ENCODE assay signal across 11 cellular contexts in the genomic region with DNA sequence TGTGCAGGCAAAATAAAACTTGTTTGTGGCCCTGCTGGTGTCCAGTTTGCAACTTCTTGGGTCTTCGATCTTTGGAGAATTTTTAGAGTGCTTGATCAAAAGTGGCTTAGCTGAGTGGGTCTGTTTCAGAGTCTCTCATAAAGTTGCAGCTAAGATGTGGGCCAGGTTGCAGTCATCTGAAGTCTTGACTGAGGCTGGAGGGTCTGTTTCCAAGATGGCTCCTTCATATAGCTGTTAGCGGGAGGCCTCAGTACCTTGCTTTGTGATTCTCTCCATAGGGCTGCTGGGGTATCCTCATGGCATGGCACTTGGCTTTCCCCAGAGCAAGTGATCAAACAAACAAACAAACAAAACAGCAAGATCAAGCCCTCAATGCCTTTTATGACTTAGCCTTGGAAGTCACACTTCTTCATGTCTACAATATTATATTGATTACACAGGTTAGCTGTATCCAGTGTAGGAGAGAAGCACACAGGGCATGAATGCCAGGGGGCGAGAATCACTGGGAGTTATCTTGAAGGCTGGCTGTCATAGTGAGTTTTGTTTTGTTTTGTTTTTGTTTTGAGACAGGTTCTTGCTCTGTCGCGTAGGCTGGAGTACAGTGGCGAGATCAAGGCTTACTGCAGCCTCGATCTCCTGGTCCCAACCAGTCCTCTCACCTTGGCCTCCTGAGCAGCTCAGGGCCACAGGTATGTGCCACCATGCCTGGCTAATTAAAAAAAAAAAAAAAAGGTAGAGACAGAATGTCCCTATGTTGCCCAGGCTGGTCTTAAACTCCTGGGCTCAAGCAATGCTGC. TPM values are rescaled to one million over a fixed set of nuclear protein-coding genes. Genes with fewer than 3 reads are reported as not detected.
"Had no signal": no experiment of that assay in that cellular context is flagged by ENCODE, and none has a peak within 500 bp of the region (broad histone marks: within the 10 kb centered on the region; RNA-seq: fewer than 3 reads in every experiment).

No MANE protein-coding gene starts in this region.

- H3K9me3 ChIP-seq: HAP-1 had no signal

- H3K4me3 ChIP-seq: GM23248, HAP-1 had no signal

- H3K27ac Mint-ChIP-seq: HFFc6 had no signal

- H3K36me3 ChIP-seq: HAP-1 had no signal

- H3K4me3 Mint-ChIP-seq: HFFc6 had no signal

- H3K27ac ChIP-seq: GM23248, HL-60 had no signal

- ATAC-seq: HCT116, HepG2 had no signal

- DNase-seq: GM23248, GOT3, H7, HFFc6, IMR-90 had no signal

- H3K9me3 Mint-ChIP-seq: HFFc6 had no signal

RNA-seq across cellular contexts. Expression of gene CYP26A1, which starts 10.2 kb away (rescaled TPM):
- total RNA-seq: GM23248, H4, HepG2, HFFc6, HT1080, IMR-90 had no signal

RNA-seq across cellular contexts. Expression of gene CYP26C1, which starts 23.3 kb away (rescaled TPM):
- total RNA-seq: GM23248, H4, HT1080, IMR-90 had no signal
